Comparison of ENCODE assay signal across 25 cellular contexts in genomic region chr11:75900848-75901247, GRCh38.
"Had no signal": no experiment of that assay in that cellular context is flagged by ENCODE, and none has a peak within 500 bp of the region (broad histone marks: within the 10 kb centered on the region; RNA-seq: fewer than 3 reads in every experiment).

No MANE protein-coding gene starts in this region.

- H3K4me2 ChIP-seq: PC-9 had no signal

- H3K36me3 ChIP-seq: Peyer's patch, SJSA1 had no signal

- H3K9me3 ChIP-seq: Peyer's patch, SJSA1 had no signal

- H3K4me1 ChIP-seq: SJSA1 had no signal

- DNase-seq: IMR-90; Kasumi-1; KG1; MM.1S; NCI-H1048; NCI-H1105; NCI-H1417; NCI-H1436 treated with DMSO at 0.1 percent for 48 hours; NCI-H1694; NCI-H187 treated with DMSO at 0.1 percent for 48 hours; NCI-H2081 treated with DMSO at 0.1 percent for 48 hours; NCI-H2227 treated with DMSO at 0.1 percent for 48 hours; NCI-H524; NCI-H526 treated with DMSO at 0.1 percent for 48 hours; NCI-H748 treated with DMSO at 0.1 percent for 48 hours; NK-92 treated with Interleukin-12 subunit alpha and Interleukin-12 subunit beta, amount 100 ng/mL, for 24 hours; OCI-M1; PC-9; Peyer's patch; Right ventricle myocardium superior; SIG-M5; T-helper 2 cell had no signal

- H3K4me3 ChIP-seq: PC-9, Peyer's patch, SJSA1, SK-N-MC had no signal

- ATAC-seq: HepG2 had no signal

- H2AFZ ChIP-seq: PC-9 had no signal

- H3K27me3 ChIP-seq: Peyer's patch, SJSA1 had no signal

- FAIRE-seq: HepG2 had no signal

- H3K27ac ChIP-seq: PC-9, Peyer's patch, SJSA1, SK-N-MC had no signal
